8 cellular contexts compared by ENCODE assay signal in genomic region chr13:29596064-29596418, GRCh38. TPM values are rescaled to one million over a fixed set of nuclear protein-coding genes. Genes with fewer than 3 reads are reported as not detected.
DNase-seq lines count a peak whose midpoint lies in the region; ATAC-seq, FAIRE-seq and TF ChIP-seq lines count a peak whose summit lies in the region.

No MANE protein-coding gene starts in this region.

- FAIRE-seq in D721Med (lab: Jason Lieb, UNC) = no peak

- no peaks in the 10 kb centered on the region for H3K9me3 ChIP-seq in KOPT-K1 (ENCODE audit: insufficient read depth, low read length, poor library complexity, severe bottlenecking)
- no peaks in the 10 kb centered on the region for H3K9me3 ChIP-seq in naive thymus-derived CD4-positive, alpha-beta T cell (ENCODE audit: control insufficient read depth in 2 of 3, low read length in 3 of 3)

- no peaks in the 10 kb centered on the region for H3K9me3 Mint-ChIP-seq in naive thymus-derived CD4-positive, alpha-beta T cell

- DNase-seq in AG09309 (ENCODE audit: low read depth) = no peak
- DNase-seq in coronary artery (ENCODE audit: low spot score) = no peak
- DNase-seq in naive thymus-derived CD4-positive, alpha-beta T cell = no peak
- no peak for DNase-seq in NCI-H2081 treated with DMSO at 0.1 percent for 48 hours (lab: John Stamatoyannopoulos, UW)
- DNase-seq in D721Med (ENCODE audit: insufficient read length, low spot score) = no peak
- DNase-seq in OCI-M1 (lab: John Stamatoyannopoulos, UW) = no peak

- peaks cover 0 to 5% (median 3%) of the 10 kb centered on the region in 5 donors for H3K27me3 Mint-ChIP-seq in naive thymus-derived CD4-positive, alpha-beta T cell

- H3K36me3 Mint-ChIP-seq in naive thymus-derived CD4-positive, alpha-beta T cell = no peaks in the 10 kb centered on the region

- H3K27ac ChIP-seq in KOPT-K1 (ENCODE audit: low read depth, low read length, poor library complexity, severe bottlenecking) (peak overlapping the region; percentile 55), coronary artery (peak overlapping the region in 1 of 2 donors; percentile 93)
- peak overlapping the region; percentile 60 for H3K27ac ChIP-seq in naive thymus-derived CD4-positive, alpha-beta T cell (ENCODE audit: low read depth, low read length)

- H3K4me1 ChIP-seq in naive thymus-derived CD4-positive, alpha-beta T cell (ENCODE audit: control insufficient read depth in 2 of 2, insufficient read depth in 2 of 2, low read length in 2 of 2) = peaks cover 6 to 7% of the 10 kb centered on the region in 2 donors

- CTCF ChIA-PET in naive thymus-derived CD4-positive, alpha-beta T cell (lab: Charles Lee) = interaction anchor here (1.1 to 1.2 kb wide), 2 partner anchors 9 to 10 kb away, joined by 4 to 7 read pairs; no protein-coding TSS in a partner anchor

- intact Hi-C loops in naive thymus-derived CD4-positive, alpha-beta T cell (cut with micrococcal nuclease) = loop anchor here (5.0 to 10.0 kb wide), 6 partner anchors 339 to 1449 kb away; partner anchors contain the start of genes ALOX5AP (in 1 of the 2) and POMP (in 1 of the 2)

- H3K4me3 Mint-ChIP-seq in naive thymus-derived CD4-positive, alpha-beta T cell = peak overlapping the region; percentile 74 to 91 (median 86)

- POLR2A ChIA-PET in naive thymus-derived CD4-positive, alpha-beta T cell (lab: Charles Lee) = interaction anchor here (0.7 to 1.1 kb wide), 3 partner anchors 20 to 779 kb away, joined by 3 read pairs; no protein-coding TSS in a partner anchor

- no peak for TF ChIP-seq CTCF in AG09309 (IDR thresholded peaks at IDR 0.05; ENCODE audit: control insufficient read depth, insufficient read depth, low read depth, low read length, missing control alignments)
- no peak for TF ChIP-seq CTCF in coronary artery (IDR thresholded peaks at IDR 0.05)
- no peak for TF ChIP-seq CTCF in D721Med (IDR thresholded peaks at IDR 0.05; ENCODE audit: insufficient read depth, missing control alignments)

- peaks cover 14% of the 10 kb centered on the region; the same call in 1 of the 2 replicates for H3K36me3 ChIP-seq in KOPT-K1 (ENCODE audit: insufficient read depth, low read length)
- no peaks in the 10 kb centered on the region for H3K36me3 ChIP-seq in naive thymus-derived CD4-positive, alpha-beta T cell (ENCODE audit: control insufficient read depth in 2 of 3, insufficient read depth in 3 of 3, low read length in 3 of 3)

- peak overlapping the region; percentile 38 to 94 (median 82) for H3K27ac Mint-ChIP-seq in naive thymus-derived CD4-positive, alpha-beta T cell

- ATAC-seq in naive thymus-derived CD4-positive, alpha-beta T cell = no peak
- no peak for ATAC-seq in activated CD4-positive, CD25-positive, alpha-beta regulatory T cell treated with anti-CD3 and anti-CD28 coated beads, Interleukin-2, amount 50 U/mL, for 24 hours

- H3K27me3 ChIP-seq in naive thymus-derived CD4-positive, alpha-beta T cell (ENCODE audit: control insufficient read depth in 2 of 2, insufficient read depth in 2 of 2, low read length in 2 of 2) = no peaks in the 10 kb centered on the region

- H3K4me1 Mint-ChIP-seq in naive thymus-derived CD4-positive, alpha-beta T cell = peaks cover 26 to 43% (median 41%) of the 10 kb centered on the region in 7 donors

- H3K4me3 ChIP-seq in AG09309 (ENCODE audit: control insufficient read depth, low read depth, low read length) = peak overlapping the region; percentile 44
- H3K4me3 ChIP-seq in coronary artery = peak overlapping the region; percentile 98
- peak overlapping the region; percentile 62 for H3K4me3 ChIP-seq in naive thymus-derived CD4-positive, alpha-beta T cell (ENCODE audit: low read length)

RNA-seq across cellular contexts. Expression of gene SLC7A1, which starts 0.6 kb away (rescaled TPM):
- total RNA-seq in naive thymus-derived CD4-positive, alpha-beta T cell = 10 to 100 TPM; 12.2 to 63.8 (median 28.2) TPM
- polyA plus RNA-seq in naive thymus-derived CD4-positive, alpha-beta T cell = 1 to 10 TPM; 4.9 to 5.8 TPM

Comparison
In these comparisons a context has a peak if more than half of its experiments do, and no peak if none do; other contexts are left out.
1. H3K4me3 ChIP-seq: peak in every context shown above with its lines; median percentile 98 in coronary artery; 62 in naive thymus-derived CD4-positive, alpha-beta T cell; 44 in AG09309.